Comparison of ENCODE assay signal across 8 cellular contexts in the genomic region with DNA sequence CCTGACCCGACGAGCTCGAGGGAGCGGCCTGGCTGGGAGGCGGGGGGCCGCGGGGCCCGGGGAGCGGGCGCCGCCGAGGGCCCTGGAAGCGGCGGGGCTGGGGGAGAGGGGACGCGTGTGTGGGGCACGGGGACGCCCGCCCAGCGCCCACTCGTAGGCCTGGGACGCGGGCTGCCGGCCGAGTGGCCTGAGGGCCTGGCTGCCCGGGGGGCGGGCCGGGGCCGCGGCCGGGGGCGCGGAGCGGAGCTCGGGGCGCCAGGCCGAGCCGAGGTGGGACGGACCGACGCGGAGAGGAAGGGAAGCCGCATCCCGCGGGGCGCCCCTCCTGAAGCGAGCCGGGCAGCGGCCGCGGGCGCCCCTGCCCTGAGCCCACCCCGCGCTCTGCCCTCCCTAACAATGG.
DNase-seq lines count a peak whose midpoint lies in the region; ATAC-seq, FAIRE-seq and TF ChIP-seq lines count a peak whose summit lies in the region.
"Not testable (repeated sequence)": the region's sequence is repeated elsewhere in the genome, so short reads cannot be mapped to it uniquely, and the experiment has no call there.

No MANE protein-coding gene starts in this region.

- in situ Hi-C loops in HAP-1 (cut with MboI; ENCODE audit: low sequenced_read_pairs): not testable (repeated sequence)

- peak overlapping the region; percentile 27; the same call in 1 of the 2 replicates for H3K4me3 ChIP-seq in HAP-1
- peak overlapping the region; percentile 33 for H3K4me3 ChIP-seq in WERI-Rb-1 (ENCODE audit: low read depth, low read length)
- peak overlapping the region; percentile 42 for H3K4me3 ChIP-seq in bronchial epithelial cell (ENCODE audit: low read depth, low read length)
- peak overlapping the region; percentile 60; the same call in 1 of the 2 replicates for H3K4me3 ChIP-seq in iPS DF 6.9 (ENCODE audit: low read length)
- H3K4me3 ChIP-seq in osteoblast (ENCODE audit: insufficient read depth, low read length): peak overlapping the region; percentile 61
- peak overlapping the region; percentile 49 to 91 for H3K4me3 ChIP-seq in vagina

- not testable (repeated sequence) for TF ChIP-seq POLR2A in vagina (IDR thresholded peaks at IDR 0.05)

- not testable (repeated sequence) for H3K4me1 ChIP-seq in HAP-1; iPS DF 6.9 (ENCODE audit: control insufficient read depth, insufficient read depth, low read length); osteoblast (ENCODE audit: insufficient read depth, low read length); vagina

- not testable (repeated sequence) for H3K9me3 ChIP-seq in HAP-1; WERI-Rb-1 (ENCODE audit: severe bottlenecking); iPS DF 6.9 (ENCODE audit: control insufficient read depth, insufficient read depth, low read length); osteoblast (ENCODE audit: low read depth, low read length); vagina

- ATAC-seq in GM18519 (IDR thresholded peaks at IDR 0.05; ENCODE audit: low FRiP score, unreplicated experiment): peak; percentile 15
- ATAC-seq in HG03460 (IDR thresholded peaks at IDR 0.05; ENCODE audit: unreplicated experiment): peak; percentile 46

- H3K79me2 ChIP-seq in osteoblast (ENCODE audit: insufficient read depth, low read length): not testable (repeated sequence)

- FAIRE-seq in bronchial epithelial cell (lab: Jason Lieb, UNC): not testable (repeated sequence)

- DNase-seq in HAP-1 (ENCODE audit: low spot score in 2 of 2); WERI-Rb-1; bronchial epithelial cell (ENCODE audit: low read depth); iPS DF 6.9 (ENCODE audit: low read depth, low spot score); vagina (ENCODE audit: extremely low spot score in 2 of 2): not testable (repeated sequence)
- DNase-seq in osteoblast (ENCODE audit: insufficient read length, low spot score, missing footprints): peak; percentile 30

- H3K27ac ChIP-seq in WERI-Rb-1; iPS DF 6.9 (ENCODE audit: low read length); osteoblast (ENCODE audit: low read depth, low read length): not testable (repeated sequence)
- peak overlapping the region; percentile 39 for H3K27ac ChIP-seq in vagina

- H3K4me2 ChIP-seq in osteoblast (ENCODE audit: insufficient read depth, low read length): not testable (repeated sequence)

- intact Hi-C loops in vagina (cut with DNase I): not testable (repeated sequence)

- H3K36me3 ChIP-seq in HAP-1 (replicated peaks); WERI-Rb-1; bronchial epithelial cell (ENCODE audit: control insufficient read depth, insufficient read depth, low read length); iPS DF 6.9 (ENCODE audit: control insufficient read depth, insufficient read depth, low read length); osteoblast (ENCODE audit: insufficient read depth, low read length); vagina: not testable (repeated sequence)

- H4K20me1 ChIP-seq in osteoblast (ENCODE audit: insufficient read depth, low read length): not testable (repeated sequence)

- not testable (repeated sequence) for TF ChIP-seq CTCF in WERI-Rb-1 (IDR thresholded peaks at IDR 0.05; ENCODE audit: low read depth, low read length); bronchial epithelial cell (IDR thresholded peaks at IDR 0.05; ENCODE audit: insufficient read depth, low read length, severe bottlenecking); osteoblast (IDR thresholded peaks at IDR 0.05; ENCODE audit: extremely low read depth, low read depth, low read length); vagina (IDR thresholded peaks at IDR 0.05)

- not testable (repeated sequence) for H2AFZ ChIP-seq in osteoblast (ENCODE audit: low read length)

- not testable (repeated sequence) for H3K27me3 ChIP-seq in HAP-1 (ENCODE audit: low read depth); WERI-Rb-1 (ENCODE audit: insufficient read depth, low read depth, severe bottlenecking); bronchial epithelial cell (ENCODE audit: control insufficient read depth, insufficient read depth, low read length); iPS DF 6.9 (ENCODE audit: control insufficient read depth, insufficient read depth, low read length); osteoblast (ENCODE audit: insufficient read depth, low read length); vagina

- no CpG with 5 or more reads among the region's 54 CpGs for WGBS in iPS DF 6.9 (ENCODE audit: insufficient coverage, insufficient read length)
